Comparison of ENCODE assay signal across 26 cellular contexts in genomic region chr13:113762538-113762937, GRCh38. TPM values are rescaled to one million over a fixed set of nuclear protein-coding genes. Genes with fewer than 3 reads are reported as not detected.
"Had no signal": no experiment of that assay in that cellular context is flagged by ENCODE, and none has a peak within 500 bp of the region (broad histone marks: within the 10 kb centered on the region; RNA-seq: fewer than 3 reads in every experiment).

No MANE protein-coding gene starts in this region.

- H3K4me3 Mint-ChIP-seq: activated naive CD8-positive, alpha-beta T cell; activated T-helper 1 cell treated with anti-CD3 and anti-CD28 coated beads, Interleukin-12 subunit alpha, Interleukin-12 subunit beta, Interleukin-2, Interleukin-4 antibody, amounts not matched to agents 30 ng/mL and 10 ng/mL and 1 ng/mL, durations not matched to agents 14 hours and 24 hours and 36 hours; naive thymus-derived CD4-positive, alpha-beta T cell; T-helper 2 cell treated with Interferon-gamma antibody and Interleukin-4, amounts not matched to agents 5 μg/mL and 100 μg/mL, for 36 hours had no signal

- H3K4me2 ChIP-seq: hepatocyte had no signal

- H3K27ac ChIP-seq: gastrocnemius medialis, hepatocyte, pancreas, psoas muscle had no signal

- H2AFZ ChIP-seq: hepatocyte had no signal

- DNase-seq: activated CD4-positive, alpha-beta T cell treated with anti-CD3 and anti-CD28 coated beads for 4 hours; activated CD4-positive, alpha-beta T cell treated with anti-CD3 and anti-CD28 coated beads, Interleukin-2, amount 50 U/mL, for 4 hours; activated CD8-positive, alpha-beta memory T cell treated with anti-CD3 and anti-CD28 coated beads, Interleukin-2, amount 50 U/mL, for 4 hours; activated T-cell treated with anti-CD3 and anti-CD28 coated beads, Interleukin-2, amount 50 U/mL, for 1 hour; anterior cingulate cortex; dermis blood vessel endothelial cell; effector CD4-positive, alpha-beta T cell; erythroblast; gastrocnemius medialis; glutamatergic neuron; islet precursor cell; mammary epithelial cell; midbrain; naive thymus-derived CD4-positive, alpha-beta T cell; pancreas; psoas muscle; stimulated activated naive CD4-positive, alpha-beta T cell; T-helper 1 cell had no signal

- ATAC-seq: gastrocnemius medialis; naive thymus-derived CD4-positive, alpha-beta T cell; pancreas; psoas muscle had no signal

- H3K27ac Mint-ChIP-seq: activated naive CD8-positive, alpha-beta T cell; activated T-helper 1 cell treated with anti-CD3 and anti-CD28 coated beads, Interleukin-12 subunit alpha, Interleukin-12 subunit beta, Interleukin-2, Interleukin-4 antibody, amounts not matched to agents 30 ng/mL and 10 ng/mL and 1 ng/mL, durations not matched to agents 14 hours and 24 hours and 36 hours; naive thymus-derived CD4-positive, alpha-beta T cell; T-helper 2 cell treated with Interferon-gamma antibody and Interleukin-4, amounts not matched to agents 5 μg/mL and 100 μg/mL, for 36 hours had no signal

- H3K36me3 ChIP-seq: gastrocnemius medialis, pancreas had no signal

- H3K9me3 Mint-ChIP-seq: activated T-helper 1 cell treated with anti-CD3 and anti-CD28 coated beads, Interleukin-12 subunit alpha, Interleukin-12 subunit beta, Interleukin-2, Interleukin-4 antibody, amounts not matched to agents 30 ng/mL and 10 ng/mL and 1 ng/mL, durations not matched to agents 14 hours and 24 hours and 36 hours; T-helper 2 cell treated with Interferon-gamma antibody and Interleukin-4, amounts not matched to agents 5 μg/mL and 100 μg/mL, for 36 hours had no signal

- H3K4me3 ChIP-seq: gastrocnemius medialis, hepatocyte, pancreas, psoas muscle had no signal

- H3K79me2 ChIP-seq: hepatocyte had no signal

- FAIRE-seq: bronchial epithelial cell, colon, endometrium, pancreas had no signal

- H3K36me3 Mint-ChIP-seq: naive thymus-derived CD4-positive, alpha-beta T cell had no signal

- H3K9me3 ChIP-seq: gastrocnemius medialis, pancreas, psoas muscle had no signal

- H3K4me1 ChIP-seq: psoas muscle had no signal

RNA-seq across cellular contexts. Expression of gene TMEM255B, which starts 3.5 kb away (rescaled TPM):
- polyA plus RNA-seq: neural cell had no signal
